In the genomic region with DNA sequence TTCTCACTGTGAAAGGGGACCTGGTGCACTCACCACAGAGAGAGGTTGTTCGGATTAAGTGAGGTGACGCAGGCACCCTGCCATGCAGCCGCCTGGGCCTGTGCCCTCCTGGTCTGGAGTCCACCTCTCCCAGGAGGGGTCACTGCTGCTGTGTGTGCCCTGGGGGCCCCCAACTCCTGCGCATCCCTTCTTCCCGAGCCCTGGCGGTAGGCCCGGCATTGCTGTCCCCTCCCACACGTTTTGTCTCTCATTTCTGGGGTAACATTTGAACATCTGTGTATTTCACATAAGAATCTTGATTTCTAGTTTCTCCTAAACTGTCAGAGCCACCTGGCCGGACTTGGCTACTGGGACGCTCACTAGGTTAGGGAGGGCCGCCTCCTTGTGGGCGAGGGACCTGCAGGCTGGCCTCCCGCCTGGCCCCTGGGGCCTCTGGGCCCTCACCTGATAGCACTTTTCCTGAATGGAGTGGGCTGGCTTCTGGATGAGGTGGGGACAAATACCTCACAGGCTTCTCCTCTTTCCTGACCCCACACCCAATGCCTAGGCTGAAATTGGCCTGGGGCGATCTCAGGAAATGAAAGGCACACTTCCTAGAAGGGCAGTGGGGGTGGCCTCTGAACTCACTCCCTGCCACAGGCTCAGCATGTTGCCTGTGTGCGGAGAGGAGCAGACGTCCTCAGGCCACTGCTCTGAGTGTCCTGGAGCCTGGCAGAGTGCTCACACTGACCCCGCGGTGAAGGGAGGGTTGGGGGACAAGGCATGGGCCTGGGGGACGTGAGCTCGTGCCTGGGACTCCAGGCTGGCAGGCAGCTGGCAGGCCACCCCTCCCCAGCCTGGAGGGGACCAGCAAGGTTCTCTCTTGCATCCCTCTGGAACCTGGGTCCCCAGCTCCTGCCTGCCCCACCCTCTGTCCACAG, we compare ENCODE assay signal across 14 cellular contexts.
"Had no signal": no experiment of that assay in that cellular context is flagged by ENCODE, and none has a peak within 500 bp of the region (broad histone marks: within the 10 kb centered on the region; RNA-seq: fewer than 3 reads in every experiment).

No MANE protein-coding gene starts in this region.

- H3K4me3 Mint-ChIP-seq: activated CD8-positive, alpha-beta T cell treated with anti-CD3 and anti-CD28 coated beads, Interleukin-2, amount 10 ng/mL, durations not matched to agents 7 days and 5 days; activated naive CD4-positive, alpha-beta T cell treated with anti-CD3 and anti-CD28 coated beads for 36 hours; natural killer cell; stimulated activated naive CD8-positive, alpha-beta T cell treated with anti-CD3 and anti-CD28 coated beads, Interleukin-15, amount 100 ng/mL, for 72 hours had no signal

- H3K36me3 Mint-ChIP-seq: natural killer cell had no signal

- H3K4me3 ChIP-seq: gastroesophageal sphincter, hepatocyte, testis had no signal

- H3K27me3 ChIP-seq: hepatocyte, testis had no signal

- H3K36me3 ChIP-seq: gastroesophageal sphincter had no signal

- H3K27ac ChIP-seq: epithelial cell of prostate, gastroesophageal sphincter, hepatocyte, testis had no signal

- H3K79me2 ChIP-seq: hepatocyte had no signal

- H3K4me1 ChIP-seq: testis had no signal

- H3K9me3 ChIP-seq: gastroesophageal sphincter, testis had no signal

- H3K9me3 Mint-ChIP-seq: activated naive CD4-positive, alpha-beta T cell treated with anti-CD3 and anti-CD28 coated beads for 36 hours; natural killer cell; stimulated activated naive CD8-positive, alpha-beta T cell treated with anti-CD3 and anti-CD28 coated beads, Interleukin-15, amount 100 ng/mL, for 72 hours had no signal

- H3K4me1 Mint-ChIP-seq: natural killer cell; stimulated activated naive CD8-positive, alpha-beta T cell treated with anti-CD3 and anti-CD28 coated beads, Interleukin-15, amount 100 ng/mL, for 72 hours had no signal

- DNase-seq: activated CD8-positive, alpha-beta T cell treated with anti-CD3 and anti-CD28 coated beads, Interleukin-2, amount 10 ng/mL, durations not matched to agents 7 days and 5 days; activated naive CD4-positive, alpha-beta T cell treated with anti-CD3 and anti-CD28 coated beads for 36 hours; central memory CD4-positive, alpha-beta T cell; effector memory CD4-positive, alpha-beta T cell; natural killer cell; occipital lobe; stimulated activated CD4-positive, alpha-beta T cell treated with anti-CD3 and anti-CD28 coated beads, Interleukin-15, amount 100 ng/mL, for 24 hours; stimulated activated CD4-positive, alpha-beta T cell treated with anti-CD3 and anti-CD28 coated beads, Interleukin-4, amount 100 ng/mL, for 24 hours; stimulated activated naive CD8-positive, alpha-beta T cell treated with anti-CD3 and anti-CD28 coated beads, Interleukin-15, amount 100 ng/mL, for 72 hours; SW 1271 had no signal

- H3K27ac Mint-ChIP-seq: activated CD8-positive, alpha-beta T cell treated with anti-CD3 and anti-CD28 coated beads, Interleukin-2, amount 10 ng/mL, durations not matched to agents 7 days and 5 days; activated naive CD4-positive, alpha-beta T cell treated with anti-CD3 and anti-CD28 coated beads for 36 hours; natural killer cell had no signal

- ATAC-seq: activated CD8-positive, alpha-beta T cell treated with anti-CD3 and anti-CD28 coated beads, Interleukin-2, amount 10 ng/mL, durations not matched to agents 7 days and 5 days; natural killer cell had no signal

- H2AFZ ChIP-seq: hepatocyte had no signal

- H3K4me2 ChIP-seq: hepatocyte had no signal
